ENCODE assay signal across 1 cellular context in genomic region chr1:234961468-234962339, GRCh38.
TF ChIP-seq lines count a peak whose summit lies in the region.

No MANE protein-coding gene starts in this region.

TF ChIP-seq in HepG2, 621 proteins besides CTCF, POLR2A, EP300 and RAD21 (continued from another document):
- TF ChIP-seq ZXDC (CRISPR knock-in tag; IDR thresholded peaks at IDR 0.05) (no peak), ZNF20 (CRISPR knock-in tag; IDR thresholded peaks at IDR 0.05) (no peak), ZNF24 (IDR thresholded peaks at IDR 0.05) (no peak), ZBTB37 (CRISPR knock-in tag; IDR thresholded peaks at IDR 0.05) (no peak), SOX13 (IDR thresholded peaks at IDR 0.05) (no peak), SOX13 (CRISPR knock-in tag; conservative IDR thresholded peaks at IDR 0.05 in 1 of 2, IDR thresholded peaks at IDR 0.05 in 1 of 2) (0 out of 4 replicates have a peak, but pooled peaks of 1 of the 2 experiments have one; percentile 3), PLRG1 (conservative IDR thresholded peaks at IDR 0.05) (no peak), FOXO1 (CRISPR knock-in tag; IDR thresholded peaks at IDR 0.05) (no peak), RXRB (CRISPR knock-in tag; IDR thresholded peaks at IDR 0.05; ENCODE audit: borderline replicate concordance) (no peak), RBAK (CRISPR knock-in tag; IDR thresholded peaks at IDR 0.05) (no peak), RARG (CRISPR knock-in tag; IDR thresholded peaks at IDR 0.05; ENCODE audit: low read depth) (no peak), REST (IDR thresholded peaks at IDR 0.05; ENCODE audit: borderline replicate concordance in 1 of 2, low read depth in 1 of 2, low read length in 2 of 2) (no peak), ZNF234 (CRISPR knock-in tag; conservative IDR thresholded peaks at IDR 0.05) (no peak), PRMT3 (CRISPR knock-in tag; IDR thresholded peaks at IDR 0.05; ENCODE audit: borderline replicate concordance, low read depth) (no peak), ZBTB10 (CRISPR knock-in tag; IDR thresholded peaks at IDR 0.05; ENCODE audit: borderline replicate concordance) (no peak), NPAS2 (CRISPR knock-in tag; IDR thresholded peaks at IDR 0.05; ENCODE audit: borderline replicate concordance) (no peak), ZNF724P (CRISPR knock-in tag; IDR thresholded peaks at IDR 0.05; ENCODE audit: borderline replicate concordance) (no peak), ATF6 (CRISPR knock-in tag; conservative IDR thresholded peaks at IDR 0.05) (no peak), ZNF644 (CRISPR knock-in tag; IDR thresholded peaks at IDR 0.05; ENCODE audit: low read depth) (no peak), ZNF713 (CRISPR knock-in tag; IDR thresholded peaks at IDR 0.05) (no peak), ZNF574 (CRISPR knock-in tag; IDR thresholded peaks at IDR 0.05) (no peak), ZNF496 (CRISPR knock-in tag; IDR thresholded peaks at IDR 0.05; ENCODE audit: insufficient replicate concordance) (no peak), PATZ1 (CRISPR knock-in tag; IDR thresholded peaks at IDR 0.05) (no peak), ZNF251 (CRISPR knock-in tag; IDR thresholded peaks at IDR 0.05) (no peak), HNF4A (CRISPR knock-in tag; IDR thresholded peaks at IDR 0.05) (no peak), ZNF878 (CRISPR knock-in tag; IDR thresholded peaks at IDR 0.05) (no peak), NR2F2 (IDR thresholded peaks at IDR 0.05; ENCODE audit: borderline replicate concordance, low read depth) (no peak), PCBP1 (IDR thresholded peaks at IDR 0.05; ENCODE audit: borderline replicate concordance, low read depth, low read length) (no peak), KLF16 (CRISPR knock-in tag; IDR thresholded peaks at IDR 0.05) (no peak), ZSCAN22 (CRISPR knock-in tag; IDR thresholded peaks at IDR 0.05) (no peak), ETV6 (CRISPR knock-in tag; conservative IDR thresholded peaks at IDR 0.05) (no peak), ZNF317 (CRISPR knock-in tag; IDR thresholded peaks at IDR 0.05) (no peak), KDM4B (CRISPR knock-in tag; IDR thresholded peaks at IDR 0.05) (no peak), CREM (IDR thresholded peaks at IDR 0.05) (no peak), CREM (CRISPR knock-in tag; IDR thresholded peaks at IDR 0.05) (no peak)
